ENCODE assay signal across 18 cellular contexts in the genomic region with DNA sequence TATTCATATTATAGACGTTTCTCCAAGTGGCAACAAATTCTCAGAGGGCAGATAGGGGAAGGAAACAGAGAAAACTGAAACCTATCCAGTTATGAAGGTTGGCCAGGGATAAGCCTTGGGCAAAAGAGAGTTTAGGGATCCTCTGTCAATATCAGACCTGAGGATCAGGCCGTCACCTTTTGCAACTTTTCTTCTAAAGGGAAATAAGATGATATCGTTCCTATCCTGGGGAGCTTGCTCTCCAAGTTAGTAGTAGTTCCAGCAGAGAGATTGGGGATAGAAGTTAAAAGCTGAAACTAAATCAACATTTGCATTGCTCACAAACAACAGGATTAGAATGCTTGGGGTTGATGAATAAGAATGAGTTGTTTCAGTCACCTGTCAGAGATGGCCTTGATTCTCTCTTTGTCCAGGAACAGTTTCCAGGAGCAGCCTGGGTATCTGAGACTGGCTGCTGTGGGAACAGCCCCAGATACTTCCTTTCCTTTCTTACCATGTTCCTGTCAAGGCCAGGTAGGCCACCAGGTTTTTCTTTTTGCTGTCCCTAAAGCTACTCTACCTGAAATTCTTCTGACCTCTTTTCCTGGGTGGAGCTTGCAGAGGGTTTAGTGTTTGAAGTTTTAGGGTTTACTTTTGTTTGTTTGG. TPM values are rescaled to one million over a fixed set of nuclear protein-coding genes. Genes with fewer than 3 reads are reported as not detected.
DNase-seq lines count a peak whose midpoint lies in the region; ATAC-seq and TF ChIP-seq lines count a peak whose summit lies in the region.
"Had no signal": no experiment of that assay in that cellular context is flagged by ENCODE, and none has a peak within 500 bp of the region (broad histone marks: within the 10 kb centered on the region; RNA-seq: fewer than 3 reads in every experiment).

No MANE protein-coding gene starts in this region.

- H3K27ac Mint-ChIP-seq in Caco-2 (ENCODE audit: unreplicated experiment) (no peak overlapping the region), WTC11 (no peak overlapping the region)
- H3K27ac Mint-ChIP-seq: CD8-positive, alpha-beta memory T cell had no signal

- POLR2A ChIA-PET in Caco-2 (lab: Charles Lee) (interaction anchor here (0.8 kb wide), 1 partner anchor 184 kb away, joined by 3 read pairs; no protein-coding TSS in a partner anchor), WTC11 (lab: Charles Lee) (no interaction called here)

- H3K4me3 ChIP-seq in Caco-2 (ENCODE audit: low read depth, low read length) (no peak overlapping the region), iPS-20b (ENCODE audit: low read length) (no peak overlapping the region), aorta (ENCODE audit: low read length in 2 of 2) (no peak overlapping the region)
- H3K4me3 ChIP-seq: BLaER1 treated with 17β-estradiol and CSF1 and Interleukin-3, amounts not matched to agents 10 nM and 100 nM; SK-N-MC had no signal

- no peak overlapping the region for H3K27ac ChIP-seq in iPS-20b (ENCODE audit: low read length)
- H3K27ac ChIP-seq in aorta (ENCODE audit: low read depth in 1 of 2, low read length in 2 of 2) = no peak overlapping the region
- H3K27ac ChIP-seq: BLaER1 treated with 17β-estradiol and CSF1 and Interleukin-3, amounts not matched to agents 10 nM and 100 nM; SK-N-MC had no signal

- H3K36me3 ChIP-seq in Caco-2 (ENCODE audit: control insufficient read depth, insufficient read depth, low read length) (no peaks in the 10 kb centered on the region), iPS-20b (ENCODE audit: insufficient read depth, low read depth, low read length) (no peaks in the 10 kb centered on the region), aorta (ENCODE audit: control insufficient read depth in 1 of 2, insufficient read depth in 2 of 2, low read length in 1 of 2) (no peaks in the 10 kb centered on the region)
- H3K36me3 ChIP-seq: BLaER1 treated with 17β-estradiol and CSF1 and Interleukin-3, amounts not matched to agents 10 nM and 100 nM had no signal

- H3K4me1 ChIP-seq in Caco-2 (peaks cover 35% of the 10 kb centered on the region), iPS-20b (ENCODE audit: insufficient read depth, low read length) (peaks cover 19% of the 10 kb centered on the region; the same call in 1 of the 2 replicates), aorta (ENCODE audit: control insufficient read depth in 1 of 2, insufficient read depth in 2 of 2, low read length in 2 of 2) (no peaks in the 10 kb centered on the region)

- H3K9ac ChIP-seq in iPS-20b (ENCODE audit: low read depth, low read length) = peak overlapping the region; percentile 35; the same call in 1 of the 2 replicates
- H3K9ac ChIP-seq: BLaER1 treated with 17β-estradiol and CSF1 and Interleukin-3, amounts not matched to agents 10 nM and 100 nM had no signal

- intact Hi-C loops in Caco-2 (cut with micrococcal nuclease; ENCODE audit: unreplicated experiment) = no loop called here
- intact Hi-C loops in aorta (cut with DNase I) = no loop called here

- H3K27me3 ChIP-seq in Caco-2 (replicated peaks; ENCODE audit: control insufficient read depth, insufficient read depth, low read length) (no peaks in the 10 kb centered on the region), iPS-20b (ENCODE audit: insufficient read depth, low read length) (peaks cover 70% of the 10 kb centered on the region), aorta (ENCODE audit: control insufficient read depth in 1 of 2, insufficient read depth in 2 of 2, low read length in 1 of 2) (no peaks in the 10 kb centered on the region)

- H3K36me3 Mint-ChIP-seq in Caco-2 (ENCODE audit: insufficient read depth, unreplicated experiment) (no peaks in the 10 kb centered on the region), WTC11 (no peaks in the 10 kb centered on the region)
- H3K36me3 Mint-ChIP-seq: CD8-positive, alpha-beta memory T cell had no signal

- H3K9me3 Mint-ChIP-seq in Caco-2 (ENCODE audit: unreplicated experiment) (no peaks in the 10 kb centered on the region), WTC11 (no peaks in the 10 kb centered on the region)

- peak overlapping the region; percentile 15 for H3K4me3 Mint-ChIP-seq in Caco-2 (ENCODE audit: unreplicated experiment)
- no peak overlapping the region for H3K4me3 Mint-ChIP-seq in WTC11

- DNase-seq in Caco-2 (no peak), HT-29 (ENCODE audit: low spot score) (peak; percentile 26), WTC11 (ENCODE audit: low spot score) (no peak), NCI-H146 treated with DMSO at 0.1 percent for 48 hours (lab: John Stamatoyannopoulos, UW; ENCODE audit: unreplicated experiment) (no peak), aorta (no peak)
- DNase-seq: CD8-positive, alpha-beta memory T cell; GF-D8; IMR-90; NCI-H1417; NCI-H1930; NCI-H2171; NCI-H446; NCI-H748 treated with DMSO at 0.1 percent for 48 hours had no signal

- H3K27me3 Mint-ChIP-seq in Caco-2 (ENCODE audit: insufficient read depth, unreplicated experiment) = no peaks in the 10 kb centered on the region
- peaks cover 66% of the 10 kb centered on the region for H3K27me3 Mint-ChIP-seq in WTC11 (ENCODE audit: low read depth)

- TF ChIP-seq CTCF in Caco-2 (IDR thresholded peaks at IDR 0.05; ENCODE audit: insufficient read depth in 1 of 2, low read depth in 1 of 2, low read length in 1 of 2, severe bottlenecking in 1 of 2, unreplicated experiment in 1 of 2) (no peak), WTC11 (IDR thresholded peaks at IDR 0.05) (no peak)

- H3K4me1 Mint-ChIP-seq in Caco-2 (ENCODE audit: low read depth, unreplicated experiment) (peaks cover 16% of the 10 kb centered on the region), WTC11 (peaks cover 32% of the 10 kb centered on the region)

- ATAC-seq in WTC11 (peak; percentile 8; the same call in 1 of the 2 replicates), GM18502 (IDR thresholded peaks at IDR 0.05; ENCODE audit: poor library complexity, unreplicated experiment) (no peak), aorta (ENCODE audit: low FRiP score) (no peak)

- CTCF ChIA-PET in Caco-2 (lab: Charles Lee) = interaction anchor here (0.7 to 1.4 kb wide), 3 partner anchors 8 to 11 kb away, joined by 3 to 7 read pairs (median 4); no protein-coding TSS in a partner anchor
- CTCF ChIA-PET in WTC11 (lab: Charles Lee) = interaction anchor here (1.0 to 1.6 kb wide), 3 partner anchors 8 to 113 kb away, joined by 3 to 11 read pairs (median 4); partner anchors contain the start of gene CELF3

- 50 to 58% methylated on average over 3 of the region's 3 CpGs for WGBS in aorta, 2 donors

- no TSS peak for BruUV-seq in Caco-2 (replicated peaks; lab: Mats Ljungman, UMichigan)

- no peaks in the 10 kb centered on the region for H3K9me3 ChIP-seq in Caco-2
- H3K9me3 ChIP-seq in iPS-20b (ENCODE audit: insufficient read depth, low read depth, low read length) = no peaks in the 10 kb centered on the region
- no peaks in the 10 kb centered on the region for H3K9me3 ChIP-seq in aorta (ENCODE audit: control insufficient read depth, low read length)
- H3K9me3 ChIP-seq: BLaER1 treated with 17β-estradiol and CSF1 and Interleukin-3, amounts not matched to agents 10 nM and 100 nM had no signal

TF ChIP-seq in WTC11, 78 proteins besides CTCF, POLR2A, EP300 and RAD21 (continues in another document):
- TF ChIP-seq, protein P1, sequence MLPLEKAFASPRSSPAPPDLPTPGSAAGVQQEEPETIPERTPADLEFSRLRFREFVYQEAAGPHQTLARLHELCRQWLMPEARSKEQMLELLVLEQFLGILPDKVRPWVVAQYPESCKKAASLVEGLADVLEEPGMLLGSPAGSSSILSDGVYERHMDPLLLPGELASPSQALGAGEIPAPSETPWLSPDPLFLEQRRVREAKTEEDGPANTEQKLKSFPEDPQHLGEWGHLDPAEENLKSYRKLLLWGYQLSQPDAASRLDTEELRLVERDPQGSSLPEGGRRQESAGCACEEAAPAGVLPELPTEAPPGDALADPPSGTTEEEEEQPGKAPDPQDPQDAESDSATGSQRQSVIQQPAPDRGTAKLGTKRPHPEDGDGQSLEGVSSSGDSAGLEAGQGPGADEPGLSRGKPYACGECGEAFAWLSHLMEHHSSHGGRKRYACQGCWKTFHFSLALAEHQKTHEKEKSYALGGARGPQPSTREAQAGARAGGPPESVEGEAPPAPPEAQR (CRISPR knock-in tag; IDR thresholded peaks at IDR 0.05) = no peak
- TF ChIP-seq ZBTB21 (CRISPR knock-in tag; IDR thresholded peaks at IDR 0.05; ENCODE audit: borderline replicate concordance) (no peak), SMAD4 (CRISPR knock-in tag; IDR thresholded peaks at IDR 0.05) (no peak), TEAD1 (CRISPR knock-in tag; IDR thresholded peaks at IDR 0.05) (no peak)

RNA-seq across cellular contexts. Expression of gene RIIAD1, which starts 2.5 kb away (rescaled TPM):
- total RNA-seq in Caco-2 (2022) (0.88 and 1.0 TPM in 2 replicates), WTC11 (2021) (0.92 TPM in 1 of 3 replicates, not detected in the others), aorta (not detected)
- not detected in 2 replicates for total RNA-seq in HT-29 (2014; rRNA removed; shearing (Covaris generic))
- not detected for polyA plus RNA-seq in aorta
- total RNA-seq: CD8-positive, alpha-beta memory T cell; Daoy; IMR-90 had no signal
- polyA plus RNA-seq: CD8-positive, alpha-beta memory T cell; IMR-90 had no signal

RNA-seq across cellular contexts. Expression of gene CELF3, which starts 7.2 kb away (rescaled TPM):
- total RNA-seq in Caco-2 (2022) = 0.27 and 1.1 TPM in 2 replicates
- total RNA-seq in HT-29 (2014; rRNA removed; shearing (Covaris generic)) = 0.08 and 0.97 TPM in 2 replicates
- 0.34 to 0.64 TPM (median 0.42 TPM) in 3 replicates for total RNA-seq in WTC11 (2021)
- total RNA-seq in aorta = not detected
- under 1 TPM in 1 of 2 donors, not detected in 1; 0.13 TPM for polyA plus RNA-seq in aorta
- total RNA-seq: CD8-positive, alpha-beta memory T cell; IMR-90 had no signal
- polyA plus RNA-seq: CD8-positive, alpha-beta memory T cell; IMR-90 had no signal

RNA-seq across cellular contexts. Expression of gene MRPL9, which starts 39.4 kb away (rescaled TPM):
- total RNA-seq in Caco-2 (2022) (122 and 131 TPM in 2 replicates), WTC11 (2021) (88.8 to 99.3 TPM (median 95.5 TPM) in 3 replicates), aorta (10 to 100 TPM; 38.7 to 52.7 TPM)
- total RNA-seq in HT-29 (2014; rRNA removed; shearing (Covaris generic)) = 122 and 193 TPM in 2 replicates
- 10 to 100 TPM; 39.7 to 58.9 TPM for polyA plus RNA-seq in aorta
